In the genomic region with DNA sequence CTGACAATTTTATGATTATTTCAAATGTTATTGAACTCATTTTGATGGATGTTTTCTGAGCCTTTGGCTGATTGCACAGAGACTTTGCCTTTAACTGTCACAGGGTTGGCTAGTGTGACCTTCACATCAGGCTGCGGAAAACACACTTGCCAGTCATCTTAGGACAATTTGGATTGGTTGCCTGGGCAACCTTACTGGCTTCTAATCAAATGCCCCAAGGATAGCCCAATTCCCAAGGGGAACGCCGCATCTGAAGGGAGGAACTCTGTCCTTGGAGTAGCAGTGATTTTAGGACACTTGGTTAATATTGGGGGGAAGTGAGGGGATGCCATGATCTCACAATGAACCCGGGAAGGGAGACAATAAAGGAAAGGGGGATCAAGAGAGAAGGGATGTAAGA, we compare ENCODE assay signal across 18 cellular contexts. TPM values are rescaled to one million over a fixed set of nuclear protein-coding genes. Genes with fewer than 3 reads are reported as not detected.
DNase-seq lines count a peak whose midpoint lies in the region; ATAC-seq, FAIRE-seq and TF ChIP-seq lines count a peak whose summit lies in the region.
"Had no signal": no experiment of that assay in that cellular context is flagged by ENCODE, and none has a peak within 500 bp of the region (broad histone marks: within the 10 kb centered on the region; RNA-seq: fewer than 3 reads in every experiment).

No MANE protein-coding gene starts in this region.

- no peak for FAIRE-seq in K562 (lab: Jason Lieb, UNC)
- FAIRE-seq: GM12878, GM18507, HepG2, HTR-8/SVneo had no signal

- H3K27ac Mint-ChIP-seq in activated naive CD8-positive, alpha-beta T cell treated with anti-CD3 and anti-CD28 coated beads for 36 hours, result peak overlapping the region; percentile 6
- no peak overlapping the region for H3K27ac Mint-ChIP-seq in activated naive CD8-positive, alpha-beta T cell treated with anti-CD3 and anti-CD28 coated beads, Interleukin-2, amount 50 U/mL, for 24 hours
- H3K27ac Mint-ChIP-seq in activated CD4-positive, alpha-beta T cell treated with anti-CD3 and anti-CD28 coated beads, Interleukin-2, amount 10 ng/mL, durations not matched to agents 24 days and 14 days, result no peak overlapping the region
- H3K27ac Mint-ChIP-seq in immature natural killer cell, result no peak overlapping the region
- H3K27ac Mint-ChIP-seq: CD4-positive, alpha-beta T cell had no signal

- no peaks in the 10 kb centered on the region for H3K27me3 ChIP-seq in K562 (ENCODE audit: control insufficient read depth in 2 of 2, insufficient read depth in 2 of 2, low read length in 2 of 2)

- no peaks in the 10 kb centered on the region for H3K36me3 Mint-ChIP-seq in activated naive CD8-positive, alpha-beta T cell treated with anti-CD3 and anti-CD28 coated beads for 36 hours
- H3K36me3 Mint-ChIP-seq in activated naive CD8-positive, alpha-beta T cell treated with anti-CD3 and anti-CD28 coated beads, Interleukin-2, amount 50 U/mL, for 24 hours (ENCODE audit: low read depth), result no peaks in the 10 kb centered on the region
- H3K36me3 Mint-ChIP-seq in activated CD4-positive, alpha-beta T cell treated with anti-CD3 and anti-CD28 coated beads, Interleukin-2, amount 10 ng/mL, durations not matched to agents 24 days and 14 days (ENCODE audit: low read depth), result no peaks in the 10 kb centered on the region
- H3K36me3 Mint-ChIP-seq in immature natural killer cell, result no peaks in the 10 kb centered on the region

- TF ChIP-seq CTCF in K562 (IDR thresholded peaks at IDR 0.05 in 2 of 3, conservative IDR thresholded peaks at IDR 0.05 in 1 of 3; ENCODE audit: insufficient read depth in 2 of 3, low read depth in 1 of 3, low read length in 3 of 3), result no peak

- H3K4me3 Mint-ChIP-seq in activated naive CD8-positive, alpha-beta T cell treated with anti-CD3 and anti-CD28 coated beads for 36 hours, result no peak overlapping the region
- no peak overlapping the region for H3K4me3 Mint-ChIP-seq in activated naive CD8-positive, alpha-beta T cell treated with anti-CD3 and anti-CD28 coated beads, Interleukin-2, amount 50 U/mL, for 24 hours
- no peak overlapping the region for H3K4me3 Mint-ChIP-seq in activated CD4-positive, alpha-beta T cell treated with anti-CD3 and anti-CD28 coated beads, Interleukin-2, amount 10 ng/mL, durations not matched to agents 24 days and 14 days
- no peak overlapping the region for H3K4me3 Mint-ChIP-seq in immature natural killer cell
- H3K4me3 Mint-ChIP-seq: CD4-positive, alpha-beta T cell had no signal

- H2AFZ ChIP-seq in K562 (ENCODE audit: low read depth, low read length), result no peak overlapping the region

- 28% methylated on average over 4 of the region's 4 CpGs for WGBS in K562 (ENCODE audit: insufficient coverage, low coverage, missing lambda C conversion rate)

- no peak for TF ChIP-seq RAD21 in K562 (CRISPR knock-in tag; conservative IDR thresholded peaks at IDR 0.05 in 1 of 2, IDR thresholded peaks at IDR 0.05 in 1 of 2)

- H3K9ac ChIP-seq in K562 (ENCODE audit: insufficient read depth in 1 of 2, low read depth in 2 of 2, low read length in 2 of 2), result no peak overlapping the region

- TF ChIP-seq POLR2A in K562 (conservative IDR thresholded peaks at IDR 0.05), result no peak

- in situ Hi-C loops in K562 (cut with MboI), result no loop called here

- H3K27ac ChIP-seq in K562 (ENCODE audit: extremely low read depth, low read depth, low read length), result no peak overlapping the region

- no peaks in the 10 kb centered on the region for H3K79me2 ChIP-seq in K562 (ENCODE audit: control insufficient read depth, insufficient read depth, low read length)

- no peak for ATAC-seq in activated naive CD8-positive, alpha-beta T cell treated with anti-CD3 and anti-CD28 coated beads, Interleukin-2, amount 50 U/mL, for 24 hours
- ATAC-seq in K562 (no peak), HG03095 (IDR thresholded peaks at IDR 0.05; ENCODE audit: unreplicated experiment) (no peak)
- ATAC-seq: GM12878, HepG2 had no signal

- H3K4me1 ChIP-seq in K562 (replicated peaks in 1 of 2; ENCODE audit: control insufficient read depth in 2 of 2, insufficient read depth in 2 of 2, low read length in 2 of 2), result 0 out of 5 replicates have a peak, but pooled peaks cover 0 to 7% of the 10 kb centered on the region in 2 experiments

- H3K36me3 ChIP-seq in K562 (ENCODE audit: control insufficient read depth, insufficient read depth, low read length), result no peaks in the 10 kb centered on the region

- H3K27me3 Mint-ChIP-seq in activated naive CD8-positive, alpha-beta T cell treated with anti-CD3 and anti-CD28 coated beads for 36 hours, result peaks cover 41% of the 10 kb centered on the region
- H3K27me3 Mint-ChIP-seq in activated naive CD8-positive, alpha-beta T cell treated with anti-CD3 and anti-CD28 coated beads, Interleukin-2, amount 50 U/mL, for 24 hours, result peaks cover 20% of the 10 kb centered on the region
- peaks cover 15% of the 10 kb centered on the region for H3K27me3 Mint-ChIP-seq in activated CD4-positive, alpha-beta T cell treated with anti-CD3 and anti-CD28 coated beads, Interleukin-2, amount 10 ng/mL, durations not matched to agents 24 days and 14 days
- peaks cover 6 to 12% (median 11%) of the 10 kb centered on the region in 3 donors for H3K27me3 Mint-ChIP-seq in immature natural killer cell (ENCODE audit: low read depth in 3 of 3)

- CTCF ChIA-PET in K562 (lab: Yijun Ruan, JAX; ENCODE audit: low intra/inter-chr PET ratio), result no interaction called here

- H3K9me3 Mint-ChIP-seq in activated naive CD8-positive, alpha-beta T cell treated with anti-CD3 and anti-CD28 coated beads for 36 hours, result no peaks in the 10 kb centered on the region
- peaks cover 2% of the 10 kb centered on the region for H3K9me3 Mint-ChIP-seq in activated naive CD8-positive, alpha-beta T cell treated with anti-CD3 and anti-CD28 coated beads, Interleukin-2, amount 50 U/mL, for 24 hours
- H3K9me3 Mint-ChIP-seq in activated CD4-positive, alpha-beta T cell treated with anti-CD3 and anti-CD28 coated beads, Interleukin-2, amount 10 ng/mL, durations not matched to agents 24 days and 14 days, result no peaks in the 10 kb centered on the region
- peaks cover 0 to 2% (median 0%) of the 10 kb centered on the region in 6 donors for H3K9me3 Mint-ChIP-seq in immature natural killer cell
- H3K9me3 Mint-ChIP-seq: CD4-positive, alpha-beta T cell had no signal

- no peak for TF ChIP-seq EP300 in K562 (IDR thresholded peaks at IDR 0.05; ENCODE audit: low read length)

- DNase-seq in NCI-H1436 (lab: John Stamatoyannopoulos, UW), result peak; percentile 61
- no peak for DNase-seq in NCI-H1436 treated with DMSO at 0.1 percent for 48 hours (lab: John Stamatoyannopoulos, UW)
- DNase-seq in activated naive CD8-positive, alpha-beta T cell treated with anti-CD3 and anti-CD28 coated beads for 36 hours, result no peak
- DNase-seq in activated naive CD8-positive, alpha-beta T cell treated with anti-CD3 and anti-CD28 coated beads, Interleukin-2, amount 50 U/mL, for 24 hours, result no peak
- DNase-seq in K562 (ENCODE audit: extremely low read depth in 1 of 4, low spot score in 3 of 4), result no peak
- DNase-seq in activated CD4-positive, alpha-beta T cell treated with anti-CD3 and anti-CD28 coated beads, Interleukin-2, amount 10 ng/mL, durations not matched to agents 24 days and 14 days, result no peak
- DNase-seq in immature natural killer cell, result no peak
- DNase-seq: 8988T; ACHN; C1 segment of cervical spinal cord; Calu3; CD4-positive, alpha-beta T cell; DMS 273 treated with DMSO at 0.1 percent for 48 hours had no signal

- intact Hi-C loops in K562 (cut with micrococcal nuclease), result no loop called here
- intact Hi-C loops in activated CD4-positive, alpha-beta T cell treated with anti-CD3 and anti-CD28 coated beads, Interleukin-2, amount 10 ng/mL, durations not matched to agents 24 days and 14 days (cut with micrococcal nuclease), result no loop called here

- POLR2A ChIA-PET in K562 (lab: Yijun Ruan, JAX), result no interaction called here

- H3K9me1 ChIP-seq in K562 (ENCODE audit: control insufficient read depth, insufficient read depth, low read length), result no peaks in the 10 kb centered on the region

- no peaks in the 10 kb centered on the region for H3K4me1 Mint-ChIP-seq in activated naive CD8-positive, alpha-beta T cell treated with anti-CD3 and anti-CD28 coated beads for 36 hours
- H3K4me1 Mint-ChIP-seq in activated naive CD8-positive, alpha-beta T cell treated with anti-CD3 and anti-CD28 coated beads, Interleukin-2, amount 50 U/mL, for 24 hours, result no peaks in the 10 kb centered on the region
- peaks cover 1% of the 10 kb centered on the region for H3K4me1 Mint-ChIP-seq in activated CD4-positive, alpha-beta T cell treated with anti-CD3 and anti-CD28 coated beads, Interleukin-2, amount 10 ng/mL, durations not matched to agents 24 days and 14 days
- no peaks in the 10 kb centered on the region for H3K4me1 Mint-ChIP-seq in immature natural killer cell

- no peaks in the 10 kb centered on the region for H3K9me3 ChIP-seq in K562 (replicated peaks; ENCODE audit: control insufficient read depth, insufficient read depth, low read depth, low read length)

- BruUV-seq in K562 (replicated peaks; lab: Mats Ljungman, UMichigan), result no TSS peak

- no peak overlapping the region for H3K4me2 ChIP-seq in K562 (ENCODE audit: insufficient read depth, low read length)

- H4K20me1 ChIP-seq in K562 (replicated peaks; ENCODE audit: control insufficient read depth, insufficient read depth, low read length), result no peaks in the 10 kb centered on the region

- no peak overlapping the region for H3K4me3 ChIP-seq in K562
- H3K4me3 ChIP-seq: GM12878 had no signal

RNA-seq across cellular contexts. Expression of gene OSBPL6, which starts 29.5 kb away (rescaled TPM):
- total RNA-seq in activated naive CD8-positive, alpha-beta T cell treated with anti-CD3 and anti-CD28 coated beads for 36 hours, result 1 to 10 TPM; 3.1 to 3.7 TPM
- 14.3 and 23.6 TPM in 2 replicates for total RNA-seq in K562 (2011; cell fraction: chromatin; rRNA removed; ENCODE audit: low replicate concordance)
- total RNA-seq in K562 (2011; cell fraction: nucleolus; rRNA removed), result 5.0 and 7.1 TPM in 2 replicates
- total RNA-seq in K562 (2011; cell fraction: nucleoplasm; rRNA removed), result 6.3 and 9.2 TPM in 2 replicates
- total RNA-seq in K562 (2014; rRNA removed) (5.7 and 6.7 TPM in 2 replicates), K562 (2014; rRNA removed; fragmentation: Illumina TruSeq; extraction: Trizol) (9.3 and 10.2 TPM in 2 replicates), K562 (2015; rRNA removed; fragmentation: Illumina TruSeq; extraction: Trizol) (5.9 and 6.0 TPM in 2 replicates), K562 (2021) (12.6 TPM in 2 replicates)
- polyA plus RNA-seq in K562 (2011; rRNA removed) (12.7 and 23.4 TPM in 2 replicates), K562 (2014; fragmentation: Illumina TruSeq; extraction: Trizol) (11.1 and 12.0 TPM in 2 replicates), K562 (2014; fragmentation: Nextera tagmentation; extraction: Ambion mirVana) (1 to 10 TPM; 3.4 to 3.8 TPM), K562 (2014; rRNA removed) (9.3 and 9.5 TPM in 2 replicates), immature natural killer cell (not detected)
- polyA plus RNA-seq in K562 (2011; cell fraction: cytosol; rRNA removed), result 9.5 and 16.3 TPM in 2 replicates
- polyA plus RNA-seq in K562 (2011; cell fraction: nucleus; rRNA removed), result 14.7 and 21.3 TPM in 2 replicates
- polyA plus RNA-seq in K562 (2012), result 7.3 and 8.4 TPM in 2 replicates
- 16.7 and 29.6 TPM in 2 replicates for polyA minus RNA-seq in K562 (2011; rRNA and poly(A)+ RNA removed)
- polyA minus RNA-seq in K562 (2011; cell fraction: cytosol; rRNA and poly(A)+ RNA removed), result 9.8 and 13.0 TPM in 2 replicates
- 9.3 and 20.9 TPM in 2 replicates for polyA minus RNA-seq in K562 (2011; cell fraction: nucleus; rRNA and poly(A)+ RNA removed)
- total RNA-seq in activated CD4-positive, alpha-beta T cell treated with anti-CD3 and anti-CD28 coated beads, Interleukin-2, amount 10 ng/mL, durations not matched to agents 24 days and 14 days, result 1.1 and 1.5 TPM in 2 replicates
